17 cellular contexts compared by ENCODE assay signal in genomic region chr2:201654611-201655384, GRCh38. TPM values are rescaled to one million over a fixed set of nuclear protein-coding genes. Genes with fewer than 3 reads are reported as not detected.
A peak's percentile ranks its signal among the peaks of the same experiment; 100 is the strongest.
DNase-seq lines count a peak whose midpoint lies in the region; ATAC-seq and TF ChIP-seq lines count a peak whose summit lies in the region.
"Had no signal": no experiment of that assay in that cellular context is flagged by ENCODE, and none has a peak within 500 bp of the region (broad histone marks: within the 10 kb centered on the region; RNA-seq: fewer than 3 reads in every experiment).

No MANE protein-coding gene starts in this region.

- no peak overlapping the region for H3K4me3 Mint-ChIP-seq in activated naive CD4-positive, alpha-beta T cell treated with anti-CD3 and anti-CD28 coated beads, Interleukin-2, amount 10 ng/mL, durations not matched to agents 7 days and 5 days
- H3K4me3 Mint-ChIP-seq: activated B cell treated with CpG ODN at 0.5 μM for 24 hours; activated naive CD4-positive, alpha-beta T cell treated with anti-CD3 and anti-CD28 coated beads for 36 hours; nephron; stimulated activated naive CD8-positive, alpha-beta T cell treated with anti-CD3 and anti-CD28 coated beads, Interleukin-15, amount 100 ng/mL, for 72 hours had no signal

- peaks cover 24% of the 10 kb centered on the region for H3K27me3 Mint-ChIP-seq in activated naive CD4-positive, alpha-beta T cell treated with anti-CD3 and anti-CD28 coated beads, Interleukin-2, amount 10 ng/mL, durations not matched to agents 7 days and 5 days

- intact Hi-C loops in right lobe of liver (cut with DNase I): no loop called here

- no peaks in the 10 kb centered on the region for H3K79me2 ChIP-seq in Karpas-422 (ENCODE audit: low read length)

- CTCF ChIA-PET in activated naive CD4-positive, alpha-beta T cell treated with anti-CD3 and anti-CD28 coated beads, Interleukin-2, amount 10 ng/mL, durations not matched to agents 7 days and 5 days (lab: Charles Lee): interaction anchor here (1.1 to 1.2 kb wide), 2 partner anchors 10 to 525 kb away, joined by 3 read pairs; no protein-coding TSS in a partner anchor

- no peaks in the 10 kb centered on the region for H4K20me1 ChIP-seq in Karpas-422 (ENCODE audit: insufficient read depth, low read depth, low read length)

- no peak for ATAC-seq in right lobe of liver
- ATAC-seq in GM18502 (IDR thresholded peaks at IDR 0.05; ENCODE audit: poor library complexity, unreplicated experiment): no peak
- ATAC-seq: lower lobe of right lung; stimulated activated naive CD8-positive, alpha-beta T cell treated with anti-CD3 and anti-CD28 coated beads, Interleukin-15, amount 100 ng/mL, for 72 hours had no signal

- H3K9me3 Mint-ChIP-seq in activated naive CD4-positive, alpha-beta T cell treated with anti-CD3 and anti-CD28 coated beads, Interleukin-2, amount 10 ng/mL, durations not matched to agents 7 days and 5 days: no peaks in the 10 kb centered on the region
- H3K9me3 Mint-ChIP-seq: activated B cell treated with CpG ODN at 0.5 μM for 24 hours; activated naive CD4-positive, alpha-beta T cell treated with anti-CD3 and anti-CD28 coated beads for 36 hours; nephron; stimulated activated naive CD8-positive, alpha-beta T cell treated with anti-CD3 and anti-CD28 coated beads, Interleukin-15, amount 100 ng/mL, for 72 hours had no signal

- H3K36me3 Mint-ChIP-seq in activated naive CD4-positive, alpha-beta T cell treated with anti-CD3 and anti-CD28 coated beads, Interleukin-2, amount 10 ng/mL, durations not matched to agents 7 days and 5 days: no peaks in the 10 kb centered on the region

- TF ChIP-seq RAD21 in liver (IDR thresholded peaks at IDR 0.05): no peak

- H3K4me1 ChIP-seq in liver (ENCODE audit: control insufficient read depth in 4 of 4, insufficient read depth in 4 of 4, low read length in 3 of 4) (no peaks in the 10 kb centered on the region), right lobe of liver (no peaks in the 10 kb centered on the region), Karpas-422 (ENCODE audit: low read length) (no peaks in the 10 kb centered on the region)
- H3K4me1 ChIP-seq: lower lobe of right lung had no signal

- H3K9ac ChIP-seq in liver (ENCODE audit: low read depth in 1 of 2, low read length in 2 of 2): no peak overlapping the region
- H3K9ac ChIP-seq in Karpas-422 (ENCODE audit: low read length): no peak overlapping the region

- no peak overlapping the region for H3K4me3 ChIP-seq in liver (ENCODE audit: low read depth in 1 of 3, low read length in 3 of 3)
- no peak overlapping the region for H3K4me3 ChIP-seq in right lobe of liver
- H3K4me3 ChIP-seq in foreskin fibroblast (ENCODE audit: low read depth in 1 of 2, low read length in 2 of 2): no peak overlapping the region
- no peak overlapping the region for H3K4me3 ChIP-seq in Karpas-422 (ENCODE audit: low read length)
- H3K4me3 ChIP-seq: lower lobe of right lung had no signal

- 84% methylated on average over 5 of the region's 5 CpGs for WGBS in liver
- 64% methylated on average over 3 of the region's 5 CpGs for WGBS in right lobe of liver (ENCODE audit: insufficient coverage, low coverage, low lambda C conversion rate, missing lambda C conversion rate)

- no peak overlapping the region for H3K27ac Mint-ChIP-seq in activated naive CD4-positive, alpha-beta T cell treated with anti-CD3 and anti-CD28 coated beads, Interleukin-2, amount 10 ng/mL, durations not matched to agents 7 days and 5 days
- H3K27ac Mint-ChIP-seq: activated B cell treated with CpG ODN at 0.5 μM for 24 hours; activated naive CD4-positive, alpha-beta T cell treated with anti-CD3 and anti-CD28 coated beads for 36 hours; nephron; stimulated activated naive CD8-positive, alpha-beta T cell treated with anti-CD3 and anti-CD28 coated beads, Interleukin-15, amount 100 ng/mL, for 72 hours had no signal

- no peaks in the 10 kb centered on the region for H3K9me3 ChIP-seq in liver (ENCODE audit: control insufficient read depth in 4 of 4, low read length in 3 of 4)
- H3K9me3 ChIP-seq in right lobe of liver: no peaks in the 10 kb centered on the region
- no peaks in the 10 kb centered on the region for H3K9me3 ChIP-seq in Karpas-422 (ENCODE audit: low read length)
- H3K9me3 ChIP-seq: lower lobe of right lung had no signal

- H3K4me1 Mint-ChIP-seq in activated naive CD4-positive, alpha-beta T cell treated with anti-CD3 and anti-CD28 coated beads, Interleukin-2, amount 10 ng/mL, durations not matched to agents 7 days and 5 days: no peaks in the 10 kb centered on the region
- H3K4me1 Mint-ChIP-seq: activated B cell treated with CpG ODN at 0.5 μM for 24 hours, nephron had no signal

- no peaks in the 10 kb centered on the region for H3K9me2 ChIP-seq in Karpas-422 (replicated peaks; ENCODE audit: insufficient read depth, low read length)

- no peak overlapping the region for H2AFZ ChIP-seq in Karpas-422 (ENCODE audit: low read length)

- H3K4me2 ChIP-seq in Karpas-422 (ENCODE audit: low read depth, low read length, poor library complexity, severe bottlenecking): no peak overlapping the region

- no peak for TF ChIP-seq CTCF in liver (IDR thresholded peaks at IDR 0.05; ENCODE audit: low read depth, low read length, missing input control)
- TF ChIP-seq CTCF in right lobe of liver (IDR thresholded peaks at IDR 0.05): no peak
- TF ChIP-seq CTCF in foreskin fibroblast (IDR thresholded peaks at IDR 0.05; ENCODE audit: low read depth, low read length): no peak

- DNase-seq in right lobe of liver (no peak), amniotic epithelial cell (ENCODE audit: low read depth) (peak; percentile 78), foreskin fibroblast (peak; percentile 62 to 78), NCI-H526 (lab: John Stamatoyannopoulos, UW) (no peak), Karpas-422 (no peak)
- no peak for DNase-seq in activated naive CD4-positive, alpha-beta T cell treated with anti-CD3 and anti-CD28 coated beads, Interleukin-2, amount 10 ng/mL, durations not matched to agents 7 days and 5 days
- DNase-seq: activated B cell treated with CpG ODN at 0.5 μM for 24 hours; activated naive CD4-positive, alpha-beta T cell treated with anti-CD3 and anti-CD28 coated beads for 36 hours; cerebellar nuclear complex; lower lobe of right lung; NCI-H2171 treated with DMSO at 0.1 percent for 48 hours; stimulated activated naive CD8-positive, alpha-beta T cell treated with anti-CD3 and anti-CD28 coated beads, Interleukin-15, amount 100 ng/mL, for 72 hours had no signal

- no peaks in the 10 kb centered on the region for H3K36me3 ChIP-seq in liver (ENCODE audit: control insufficient read depth in 4 of 4, insufficient read depth in 3 of 4, low read depth in 1 of 4, low read length in 3 of 4)
- H3K36me3 ChIP-seq in right lobe of liver: no peaks in the 10 kb centered on the region
- H3K36me3 ChIP-seq in Karpas-422 (ENCODE audit: insufficient read depth, low read length): no peaks in the 10 kb centered on the region
- H3K36me3 ChIP-seq: lower lobe of right lung had no signal

- H3K27ac ChIP-seq in liver (ENCODE audit: low read depth in 1 of 2, low read length in 2 of 2) (no peak overlapping the region), right lobe of liver (no peak overlapping the region), Karpas-422 (ENCODE audit: low read length) (no peak overlapping the region)
- H3K27ac ChIP-seq: HL-60, lower lobe of right lung had no signal

- no peak for TF ChIP-seq POLR2A in right lobe of liver (IDR thresholded peaks at IDR 0.05)

- H3K27me3 ChIP-seq in liver (ENCODE audit: control insufficient read depth in 4 of 4, insufficient read depth in 4 of 4, low read length in 3 of 4) (no peaks in the 10 kb centered on the region), right lobe of liver (no peaks in the 10 kb centered on the region), Karpas-422 (ENCODE audit: low read length) (no peaks in the 10 kb centered on the region)

TF ChIP-seq in liver, 16 proteins besides CTCF, POLR2A, EP300 and RAD21 (continues in another document):
- TF ChIP-seq ZBTB33 (IDR thresholded peaks at IDR 0.05): no peak

RNA-seq across cellular contexts. Expression of gene TMEM237, which starts 11.5 kb away (rescaled TPM):
- total RNA-seq in liver (1 to 10 TPM; 2.0 to 5.2 TPM), right lobe of liver (1 to 10 TPM; 2.2 to 4.1 (median 2.6) TPM)
- polyA plus RNA-seq in liver: 1 to 10 TPM; 1.2 to 2.5 TPM
- 23.4 and 40.9 TPM in 2 replicates for total RNA-seq in Karpas-422 (2014; rRNA removed; shearing (Covaris generic); ENCODE audit: low replicate concordance)

RNA-seq across cellular contexts. Expression of gene MPP4, which starts 43.6 kb away (rescaled TPM):
- under 1 TPM in 1 of 2 donors, not detected in 1; 0.25 TPM for total RNA-seq in liver
- under 1 TPM; 0.02 to 0.07 TPM for polyA plus RNA-seq in liver
- under 1 TPM in 2 of 6 experiments, not detected in 4; 0.12 to 0.15 TPM for total RNA-seq in right lobe of liver
- total RNA-seq in Karpas-422 (2014; rRNA removed; shearing (Covaris generic); ENCODE audit: low replicate concordance): 0.45 TPM in 1 of 2 replicates, not detected in the other
- total RNA-seq: activated B cell treated with CpG ODN at 0.5 μM for 24 hours; activated naive CD4-positive, alpha-beta T cell treated with anti-CD3 and anti-CD28 coated beads for 36 hours; epithelial cell of proximal tubule had no signal

Comparison
In these comparisons a context has a peak if more than half of its experiments do, and no peak if none do; other contexts are left out.
1. DNase-seq: peak in amniotic epithelial cell (single experiment) and foreskin fibroblast (2 of 2); none in right lobe of liver (0 of 3), NCI-H526 (0 of 2), activated naive CD4-positive, alpha-beta T cell treated with anti-CD3 and anti-CD28 coated beads, Interleukin-2, amount 10 ng/mL, durations not matched to agents 7 days and 5 days (single experiment) and Karpas-422 (single experiment).